In the genomic region with DNA sequence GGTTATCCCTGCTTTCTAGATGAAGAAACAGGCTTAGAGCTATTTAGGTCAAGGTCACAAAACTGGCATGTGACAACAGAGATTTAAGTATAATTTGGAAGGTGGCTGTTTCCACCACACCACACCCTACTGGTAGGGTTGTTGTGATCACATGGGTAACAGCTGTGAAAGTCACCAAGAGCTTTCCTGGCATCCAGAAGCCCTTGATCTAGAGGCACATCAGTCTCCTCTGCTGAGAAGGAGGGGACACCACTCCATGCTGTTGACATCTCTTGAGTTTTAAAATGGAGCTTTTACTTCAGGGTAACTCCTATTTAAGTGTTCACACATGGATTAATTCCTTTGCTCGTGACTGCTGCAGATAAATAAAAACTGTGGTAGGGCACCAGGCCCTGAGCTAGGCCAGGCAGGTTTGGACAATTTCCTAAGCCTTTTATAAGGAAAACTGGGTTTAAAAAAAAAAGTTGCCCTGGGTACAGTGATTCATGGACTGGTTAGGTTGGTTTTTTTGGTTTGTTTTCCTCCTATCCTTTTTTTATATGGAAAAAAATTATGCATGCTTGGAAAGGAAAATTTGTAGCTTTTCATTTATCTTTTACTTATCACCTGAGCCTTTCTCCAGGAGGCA, we compare ENCODE assay signal across 16 cellular contexts. TPM values are rescaled to one million over a fixed set of nuclear protein-coding genes. Genes with fewer than 3 reads are reported as not detected.
DNase-seq lines count a peak whose midpoint lies in the region; ATAC-seq and TF ChIP-seq lines count a peak whose summit lies in the region.
"Had no signal": no experiment of that assay in that cellular context is flagged by ENCODE, and none has a peak within 500 bp of the region (broad histone marks: within the 10 kb centered on the region; RNA-seq: fewer than 3 reads in every experiment).

No MANE protein-coding gene starts in this region.

- H3K36me3 ChIP-seq in heart left ventricle (peaks cover 0 to 3% (median 0%) of the 10 kb centered on the region in 9 donors), parathyroid adenoma (ENCODE audit: control insufficient read depth, insufficient read depth, low read length) (no peaks in the 10 kb centered on the region), MM.1S (replicated peaks; ENCODE audit: insufficient read depth, low read length) (no peaks in the 10 kb centered on the region; the same call in 1 of the 2 replicates)
- H3K36me3 ChIP-seq: colonic mucosa had no signal

- H3K9me3 ChIP-seq in heart left ventricle = no peaks in the 10 kb centered on the region
- no peaks in the 10 kb centered on the region for H3K9me3 ChIP-seq in parathyroid adenoma (ENCODE audit: control insufficient read depth, low read length)
- no peaks in the 10 kb centered on the region for H3K9me3 ChIP-seq in MM.1S (replicated peaks; ENCODE audit: insufficient read depth, low read length)
- H3K9me3 ChIP-seq: BLaER1 treated with 17β-estradiol and CSF1 and Interleukin-3, amounts not matched to agents 10 nM and 100 nM; colonic mucosa; gastroesophageal sphincter had no signal

- H3K9ac ChIP-seq in parathyroid adenoma (no peak overlapping the region), MM.1S (ENCODE audit: low read length) (no peak overlapping the region)
- H3K9ac ChIP-seq: BLaER1 treated with 17β-estradiol and CSF1 and Interleukin-3, amounts not matched to agents 10 nM and 100 nM had no signal

- CTCF ChIA-PET in RWPE1 (lab: Yijun Ruan, JAX) = interaction anchor here (0.6 to 0.9 kb wide), 2 partner anchors 25 to 53 kb away, joined by 3 read pairs; no protein-coding TSS in a partner anchor

- H3K79me2 ChIP-seq in parathyroid adenoma (peaks cover 34% of the 10 kb centered on the region), MM.1S (ENCODE audit: low read length) (peaks cover 94% of the 10 kb centered on the region)

- H3K4me1 ChIP-seq in heart left ventricle (peaks cover 0 to 68% (median 28%) of the 10 kb centered on the region in 12 donors), parathyroid adenoma (peaks cover 10% of the 10 kb centered on the region), MM.1S (ENCODE audit: low read length) (no peaks in the 10 kb centered on the region)
- H3K4me1 ChIP-seq: colonic mucosa had no signal

- H2AFZ ChIP-seq in parathyroid adenoma (no peak overlapping the region), MM.1S (ENCODE audit: low read length) (no peak overlapping the region)

- H3K9me2 ChIP-seq in MM.1S (replicated peaks; ENCODE audit: insufficient read depth, low read length) = no peaks in the 10 kb centered on the region

- intact Hi-C loops in heart left ventricle (cut with DNase I) = no loop called here

- TF ChIP-seq CTCF in RWPE1 (conservative IDR thresholded peaks at IDR 0.05; ENCODE audit: low read depth) (no peak), heart left ventricle (IDR thresholded peaks at IDR 0.05) (no peak), parathyroid adenoma (IDR thresholded peaks at IDR 0.05) (no peak), MM.1S (IDR thresholded peaks at IDR 0.05; ENCODE audit: low read length) (no peak)

- POLR2A ChIA-PET in RWPE1 (lab: Yijun Ruan, JAX; ENCODE audit: low non-redundant PET) = interaction anchor here (0.6 kb wide), 1 partner anchor 192 kb away, joined by 3 read pairs; no protein-coding TSS in a partner anchor

- WGBS in heart left ventricle, 4 donors = 34 to 55% (median 45%) methylated on average over 1 of the region's 1 CpG

- H3F3A ChIP-seq in MM.1S (ENCODE audit: insufficient read depth, low read length) = no peaks in the 10 kb centered on the region

- H3K27me3 ChIP-seq in heart left ventricle (no peaks in the 10 kb centered on the region), parathyroid adenoma (ENCODE audit: control insufficient read depth, insufficient read depth, low read length) (no peaks in the 10 kb centered on the region), MM.1S (replicated peaks; ENCODE audit: insufficient read depth, low read length) (no peaks in the 10 kb centered on the region)
- H3K27me3 ChIP-seq: BLaER1 treated with 17β-estradiol and CSF1 and Interleukin-3, amounts not matched to agents 10 nM and 100 nM; colonic mucosa; gastroesophageal sphincter had no signal

- H4K20me1 ChIP-seq in MM.1S (ENCODE audit: insufficient read depth, low read length) = no peaks in the 10 kb centered on the region

- ATAC-seq in heart left ventricle = peak; percentile 68 to 78 (median 72)
- ATAC-seq in HG02571 (IDR thresholded peaks at IDR 0.05; ENCODE audit: unreplicated experiment) = no peak
- ATAC-seq: gastroesophageal sphincter had no signal

- peak overlapping the region; percentile 7 for H3K4me2 ChIP-seq in parathyroid adenoma (ENCODE audit: low read length)
- no peak overlapping the region for H3K4me2 ChIP-seq in MM.1S (ENCODE audit: low read depth, low read length)

- H3K4me3 ChIP-seq in heart left ventricle (no peak overlapping the region), parathyroid adenoma (ENCODE audit: low read depth, low read length) (no peak overlapping the region), MM.1S (ENCODE audit: low read length) (no peak overlapping the region)
- H3K4me3 ChIP-seq: BLaER1 treated with 17β-estradiol and CSF1 and Interleukin-3, amounts not matched to agents 10 nM and 100 nM; colonic mucosa; gastroesophageal sphincter had no signal

- TF ChIP-seq POLR2A in heart left ventricle (IDR thresholded peaks at IDR 0.05) = no peak

- peak; percentile 51 for DNase-seq in DMS79 (lab: John Stamatoyannopoulos, UW)
- DNase-seq in RWPE1 (ENCODE audit: low spot score) = peak; percentile 70
- peak in 1 of 5 donors; percentile 34 for DNase-seq in heart left ventricle
- no peak for DNase-seq in superior temporal gyrus (ENCODE audit: extremely low spot score)
- no peak for DNase-seq in MM.1S
- DNase-seq in NCI-H510A treated with DMSO at 0.1 percent for 48 hours (lab: John Stamatoyannopoulos, UW) = no peak
- DNase-seq: activated CD4-positive, alpha-beta T cell treated with anti-CD3 and anti-CD28 coated beads, Interleukin-2, amount 50 U/mL, for 4 hours; activated naive CD4-positive, alpha-beta T cell treated with Interleukin-2 at 50 U/mL for 16 hours; colonic mucosa; NCI-H2081; stimulated activated CD4-positive, alpha-beta T cell treated with anti-CD3 and anti-CD28 coated beads, Interleukin-4, amount 100 ng/mL, for 1 hour; stimulated activated naive CD4-positive, alpha-beta T cell treated with Interleukin-2 at 50 U/mL for 16 hours had no signal

- H3K27ac ChIP-seq in RWPE1 = peak overlapping the region; percentile 34; the same call in 1 of the 2 replicates
- H3K27ac ChIP-seq in heart left ventricle = peak overlapping the region in 10 of 12 donors; percentile 12 to 63 (median 52)
- H3K27ac ChIP-seq in parathyroid adenoma = no peak overlapping the region
- H3K27ac ChIP-seq in MM.1S (ENCODE audit: low read length) = no peak overlapping the region
- H3K27ac ChIP-seq: BLaER1 treated with 17β-estradiol and CSF1 and Interleukin-3, amounts not matched to agents 10 nM and 100 nM; colonic mucosa; gastroesophageal sphincter had no signal

RNA-seq across cellular contexts. Expression of gene EXOSC7, which starts 7.5 kb away (rescaled TPM):
- total RNA-seq in heart left ventricle = 10 to 100 TPM; 23.8 to 87.3 (median 30.7) TPM
- 10 to 100 TPM; 34.8 to 52.5 TPM for polyA plus RNA-seq in heart left ventricle

RNA-seq across cellular contexts. Expression of gene ZDHHC3, which starts 7.6 kb away (rescaled TPM):
- 10 to 100 TPM; 40.5 to 94.7 (median 52.7) TPM for total RNA-seq in heart left ventricle
- 10 to 100 TPM; 17.9 to 54.0 TPM for polyA plus RNA-seq in heart left ventricle

RNA-seq across cellular contexts. Expression of gene CLEC3B, which starts 42.6 kb away (rescaled TPM):
- 100 to 1,000 TPM in 2 of 9 donors, 10 to 100 TPM in 7; 34.8 to 131 (median 71.3) TPM for total RNA-seq in heart left ventricle
- 100 to 1,000 TPM; 114 to 205 TPM for polyA plus RNA-seq in heart left ventricle

Comparison
In these comparisons a context has a peak if more than half of its experiments do, and no peak if none do; other contexts are left out.
1. DNase-seq: peak in DMS79 (single experiment) and RWPE1 (single experiment); none in superior temporal gyrus (single experiment), MM.1S (single experiment) and NCI-H510A treated with DMSO at 0.1 percent for 48 hours (single experiment).
2. H3K27ac ChIP-seq: peak in RWPE1 (single experiment) and heart left ventricle (10 of 12); none in parathyroid adenoma (single experiment) and MM.1S (single experiment).